ENCODE assay signal across 25 cellular contexts in the genomic region with DNA sequence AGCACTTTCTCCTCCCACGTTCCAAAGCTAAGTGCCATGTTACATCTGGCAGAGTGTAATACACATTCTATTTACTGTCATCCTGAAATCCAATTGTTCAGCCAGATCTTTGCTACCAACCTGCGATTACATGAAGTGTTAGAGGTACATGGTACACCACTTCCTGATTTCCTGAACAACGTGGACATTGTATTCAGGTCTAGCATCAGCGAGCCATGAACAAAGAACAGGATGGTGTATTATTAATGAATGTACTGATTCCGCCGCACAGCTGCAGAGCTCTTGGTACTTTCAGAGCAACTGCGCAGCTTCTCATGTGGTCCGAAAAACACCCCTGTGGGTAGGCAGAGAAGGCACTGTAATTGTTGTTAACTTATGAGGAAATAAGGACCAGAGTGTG.
"Had no signal": no experiment of that assay in that cellular context is flagged by ENCODE, and none has a peak within 500 bp of the region (broad histone marks: within the 10 kb centered on the region; RNA-seq: fewer than 3 reads in every experiment).

No MANE protein-coding gene starts in this region.

- ATAC-seq: effector memory CD8-positive, alpha-beta T cell; heart right ventricle; left cardiac atrium; left lung; mucosa of descending colon; natural killer cell treated with Interleukin-12 subunit alpha and Interleukin-12 subunit beta and Interleukin-15 and Interleukin-18, amount 100 ng/mL, for 72 hours; right lobe of liver; stimulated activated naive B cell treated with anti-CD40 and anti-IgM and Interleukin-4, amounts not matched to agents 10 μg/mL and 1 μg/mL and 100 μg/mL, for 72 hours; upper lobe of right lung had no signal

- H3K9me3 ChIP-seq: esophagus squamous epithelium, left lung, mucosa of descending colon, right lobe of liver, thoracic aorta, transverse colon, upper lobe of right lung, uterus had no signal

- H3K27me3 ChIP-seq: neural progenitor cell, right lobe of liver, transverse colon, upper lobe of right lung, uterus had no signal

- H3K27ac ChIP-seq: esophagus squamous epithelium, heart right ventricle, left lung, neural progenitor cell, parathyroid adenoma, right lobe of liver, thoracic aorta, transverse colon, upper lobe of right lung, uterus had no signal

- H3K4me1 ChIP-seq: esophagus squamous epithelium, heart right ventricle, left lung, neural progenitor cell, parathyroid adenoma, right lobe of liver, transverse colon, upper lobe of right lung, uterus had no signal

- DNase-seq: dermis blood vessel endothelial cell; effector memory CD8-positive, alpha-beta T cell; erythroblast; esophagus squamous epithelium; foreskin melanocyte; glutamatergic neuron; heart right ventricle; hippocampal formation; left cardiac atrium; left lung; mesenchymal stem cell; mucosa of descending colon; naive B cell; right lobe of liver; small intestine; stimulated activated CD4-positive, alpha-beta T cell treated with anti-CD3 and anti-CD28 coated beads, Interleukin-15, amount 100 ng/mL, for 24 hours; stimulated activated CD4-positive, alpha-beta T cell treated with anti-CD3 and anti-CD28 coated beads, Interleukin-2, amount 100 ng/mL, for 48 hours; stimulated activated naive B cell treated with anti-CD40 and anti-IgM and Interleukin-4, amounts not matched to agents 10 μg/mL and 1 μg/mL and 100 μg/mL, for 72 hours; transverse colon; upper lobe of right lung; uterus had no signal

- H3K4me3 ChIP-seq: esophagus squamous epithelium, heart right ventricle, left lung, mucosa of descending colon, neural progenitor cell, right lobe of liver, thoracic aorta, transverse colon, upper lobe of right lung, uterus had no signal

- H3K36me3 ChIP-seq: esophagus squamous epithelium, heart right ventricle, left lung, neural progenitor cell, right lobe of liver, thoracic aorta, transverse colon, upper lobe of right lung, uterus had no signal
